23 cellular contexts compared by ENCODE assay signal in genomic region chr18:67310826-67311225, GRCh38.
DNase-seq lines count a peak whose midpoint lies in the region; ATAC-seq and TF ChIP-seq lines count a peak whose summit lies in the region.
"Had no signal": no experiment of that assay in that cellular context is flagged by ENCODE, and none has a peak within 500 bp of the region (broad histone marks: within the 10 kb centered on the region; RNA-seq: fewer than 3 reads in every experiment).

No MANE protein-coding gene starts in this region.

- no peak overlapping the region for H2BK5ac ChIP-seq in neuronal stem cell (ENCODE audit: low read length)

- H3K36me3 Mint-ChIP-seq in CD8-positive, alpha-beta T cell, result no peaks in the 10 kb centered on the region

- no peak overlapping the region for H4K91ac ChIP-seq in neuronal stem cell (ENCODE audit: low read depth, low read length, poor library complexity)

- no peaks in the 10 kb centered on the region for H3K9me3 Mint-ChIP-seq in CD8-positive, alpha-beta T cell

- POLR2A ChIA-PET in CD8-positive, alpha-beta T cell (lab: Charles Lee), result no interaction called here

- no peak for TF ChIP-seq CTCF in brain microvascular endothelial cell (IDR thresholded peaks at IDR 0.05; ENCODE audit: low read depth, low read length, missing control alignments)
- no peak for TF ChIP-seq CTCF in fibroblast of the aortic adventitia (IDR thresholded peaks at IDR 0.05; ENCODE audit: insufficient read depth, low read length)
- TF ChIP-seq CTCF in CD8-positive, alpha-beta T cell (IDR thresholded peaks at IDR 0.05), result no peak

- peak; percentile 43 for DNase-seq in HS-27A (ENCODE audit: low read depth)
- peak; percentile 48 for DNase-seq in brain microvascular endothelial cell
- peak; percentile 46 for DNase-seq in fibroblast of the aortic adventitia (ENCODE audit: low read depth)
- no peak for DNase-seq in NCI-H2029 treated with DMSO at 0.1 percent for 48 hours (lab: John Stamatoyannopoulos, UW)
- no peak for DNase-seq in neuronal stem cell (ENCODE audit: low spot score)
- no peak for DNase-seq in ACHN
- no peak for DNase-seq in CD8-positive, alpha-beta T cell
- DNase-seq: activated CD4-positive, alpha-beta T cell treated with anti-CD3 and anti-CD28 coated beads, Interleukin-2, amount 50 U/mL, for 1 hour; activated gamma-delta T cell; amniotic stem cell; effector memory CD4-positive, alpha-beta T cell; GF-D8; NCI-H1048; NCI-H2081; NCI-H510A; right lobe of liver; stimulated activated CD4-positive, alpha-beta T cell treated with anti-CD3 and anti-CD28 coated beads, Interleukin-1b, Interleukin-23, amount 100 ng/mL, for 48 hours; stimulated activated naive CD4-positive, alpha-beta T cell treated with Interleukin-2 at 50 U/mL for 16 hours; transverse colon had no signal

- H4K8ac ChIP-seq in neuronal stem cell (ENCODE audit: low read depth, low read length), result no peak overlapping the region

- H3K23ac ChIP-seq in neuronal stem cell (ENCODE audit: low read depth, low read length, poor library complexity), result no peak overlapping the region

- in situ Hi-C loops in brain microvascular endothelial cell (cut with HindIII; ENCODE audit: low pct_ligation_motif_present, low sequenced_read_pairs) (no loop called here), ACHN (cut with HindIII; ENCODE audit: low pct_ligation_motif_present, low pct_unique_long_range_greater_than_20kb, low sequenced_read_pairs) (no loop called here)

- no peaks in the 10 kb centered on the region for H3K27me3 Mint-ChIP-seq in CD8-positive, alpha-beta T cell (ENCODE audit: low read depth)

- H3K27me3 ChIP-seq in brain microvascular endothelial cell (replicated peaks) (no peaks in the 10 kb centered on the region), neuronal stem cell (ENCODE audit: control insufficient read depth in 3 of 3, insufficient read depth in 3 of 3, low read depth in 1 of 3, low read length in 3 of 3) (no peaks in the 10 kb centered on the region)
- H3K27me3 ChIP-seq in CD8-positive, alpha-beta T cell (ENCODE audit: insufficient read depth, low read length), result no peaks in the 10 kb centered on the region
- H3K27me3 ChIP-seq: BLaER1 treated with 17β-estradiol and CSF1 and Interleukin-3, amounts not matched to agents 10 nM and 100 nM; right lobe of liver; transverse colon had no signal

- no peak overlapping the region for H2AFZ ChIP-seq in neuronal stem cell (ENCODE audit: low read length)

- H2BK120ac ChIP-seq in neuronal stem cell (ENCODE audit: low read depth, low read length), result no peak overlapping the region

- CTCF ChIA-PET in CD8-positive, alpha-beta T cell (lab: Charles Lee), result no interaction called here

- no peaks in the 10 kb centered on the region for H3K9me3 ChIP-seq in neuronal stem cell (replicated peaks in 1 of 2; ENCODE audit: control insufficient read depth in 2 of 2, insufficient read depth in 1 of 2, low read depth in 1 of 2, low read length in 2 of 2)
- no peaks in the 10 kb centered on the region for H3K9me3 ChIP-seq in CD8-positive, alpha-beta T cell (ENCODE audit: low read length)
- H3K9me3 ChIP-seq: BLaER1 treated with 17β-estradiol and CSF1 and Interleukin-3, amounts not matched to agents 10 nM and 100 nM; right lobe of liver; transverse colon had no signal

- no peaks in the 10 kb centered on the region for H3K79me1 ChIP-seq in neuronal stem cell (ENCODE audit: low read depth, low read length)

- H2BK15ac ChIP-seq in neuronal stem cell (ENCODE audit: low read length), result no peak overlapping the region

- H3K4me3 ChIP-seq in brain microvascular endothelial cell (ENCODE audit: low read depth, low read length) (no peak overlapping the region), fibroblast of the aortic adventitia (ENCODE audit: low read depth, low read length) (no peak overlapping the region), neuronal stem cell (ENCODE audit: low read length in 2 of 2) (no peak overlapping the region)
- no peak overlapping the region for H3K4me3 ChIP-seq in CD8-positive, alpha-beta T cell (ENCODE audit: low read depth, low read length)
- H3K4me3 ChIP-seq: BLaER1 treated with 17β-estradiol and CSF1 and Interleukin-3, amounts not matched to agents 10 nM and 100 nM; GM12878; right lobe of liver; transverse colon had no signal

- no peak overlapping the region for H3K4me2 ChIP-seq in neuronal stem cell (ENCODE audit: insufficient read depth, low read length, poor library complexity, severe bottlenecking)
- H3K4me2 ChIP-seq: BLaER1 treated with 17β-estradiol and CSF1 and Interleukin-3, amounts not matched to agents 10 nM and 100 nM; KMS-11 had no signal

- H3K9ac ChIP-seq in neuronal stem cell (ENCODE audit: low read depth, low read length, poor library complexity), result no peak overlapping the region
- H3K9ac ChIP-seq: BLaER1 treated with 17β-estradiol and CSF1 and Interleukin-3, amounts not matched to agents 10 nM and 100 nM; KMS-11 had no signal

- H3K4me1 ChIP-seq in neuronal stem cell (ENCODE audit: control insufficient read depth in 2 of 2, insufficient read depth in 1 of 2, low read depth in 1 of 2, low read length in 2 of 2), result no peaks in the 10 kb centered on the region
- no peaks in the 10 kb centered on the region for H3K4me1 ChIP-seq in CD8-positive, alpha-beta T cell (ENCODE audit: insufficient read depth, low read length)
- H3K4me1 ChIP-seq: BLaER1 treated with 17β-estradiol and CSF1 and Interleukin-3, amounts not matched to agents 10 nM and 100 nM; right lobe of liver; transverse colon had no signal

- H2BK12ac ChIP-seq in neuronal stem cell (ENCODE audit: low read length), result no peak overlapping the region

- ATAC-seq in CD8-positive, alpha-beta T cell, result no peak
- ATAC-seq: GM12878, right lobe of liver had no signal

- no peak overlapping the region for H3K4me3 Mint-ChIP-seq in CD8-positive, alpha-beta T cell

- H3K4ac ChIP-seq in neuronal stem cell (ENCODE audit: low read length), result no peak overlapping the region

- intact Hi-C loops in CD8-positive, alpha-beta T cell (cut with DNase I, micrococcal nuclease), result no loop called here

- H3K27ac ChIP-seq in brain microvascular endothelial cell (peak overlapping the region; percentile 48), neuronal stem cell (replicated peaks; ENCODE audit: low read length) (no peak overlapping the region)
- no peak overlapping the region for H3K27ac ChIP-seq in CD8-positive, alpha-beta T cell (ENCODE audit: low read depth, low read length)
- H3K27ac ChIP-seq: BLaER1 treated with 17β-estradiol and CSF1 and Interleukin-3, amounts not matched to agents 10 nM and 100 nM; KMS-11; right lobe of liver; RWPE1; transverse colon had no signal

- no peak overlapping the region for H3K27ac Mint-ChIP-seq in CD8-positive, alpha-beta T cell

- H3K36me3 ChIP-seq in brain microvascular endothelial cell (replicated peaks), result no peaks in the 10 kb centered on the region
- no peaks in the 10 kb centered on the region for H3K36me3 ChIP-seq in neuronal stem cell (replicated peaks in 1 of 2; ENCODE audit: control insufficient read depth in 2 of 2, insufficient read depth in 2 of 2, low read length in 2 of 2)
- H3K36me3 ChIP-seq in CD8-positive, alpha-beta T cell (ENCODE audit: insufficient read depth, low read length), result no peaks in the 10 kb centered on the region
- H3K36me3 ChIP-seq: BLaER1 treated with 17β-estradiol and CSF1 and Interleukin-3, amounts not matched to agents 10 nM and 100 nM; right lobe of liver; transverse colon had no signal

- H2AK5ac ChIP-seq in neuronal stem cell (ENCODE audit: low read depth, low read length), result no peak overlapping the region

- no peak overlapping the region for H3K18ac ChIP-seq in neuronal stem cell (ENCODE audit: low read length)

- H3K4me1 Mint-ChIP-seq in CD8-positive, alpha-beta T cell (ENCODE audit: low read depth), result no peaks in the 10 kb centered on the region

- no peak overlapping the region for H3K14ac ChIP-seq in neuronal stem cell (ENCODE audit: low read length)

Comparison
In these comparisons a context has a peak if more than half of its experiments do, and no peak if none do; other contexts are left out.
1. DNase-seq: peak in HS-27A (single experiment), brain microvascular endothelial cell (single experiment) and fibroblast of the aortic adventitia (single experiment); none in NCI-H2029 treated with DMSO at 0.1 percent for 48 hours (single experiment), neuronal stem cell (single experiment), ACHN (single experiment) and CD8-positive, alpha-beta T cell (0 of 7).